In genomic region chr19:46404039-46404883, GRCh38 we compare ENCODE assay signal across 1 cellular context.
A peak's percentile ranks its signal among the peaks of the same experiment; 100 is the strongest.
TF ChIP-seq lines count a peak whose summit lies in the region.

No MANE protein-coding gene starts in this region.

TF ChIP-seq in HepG2, 621 proteins besides CTCF, POLR2A, EP300 and RAD21 (continued from another document and continues in another):
- no peak for TF ChIP-seq SUZ12 (IDR thresholded peaks at IDR 0.05; ENCODE audit: low read depth, low read length)
- no peak; the same call in 1 of the 2 replicates for TF ChIP-seq ZNF761 (CRISPR knock-in tag; conservative IDR thresholded peaks at IDR 0.05)
- TF ChIP-seq ZNF615 (CRISPR knock-in tag; IDR thresholded peaks at IDR 0.05; ENCODE audit: borderline replicate concordance): no peak
- peak; percentile 77 for TF ChIP-seq PHF21A (CRISPR knock-in tag; IDR thresholded peaks at IDR 0.05)
- TF ChIP-seq ZFAT (CRISPR knock-in tag; conservative IDR thresholded peaks at IDR 0.05): no peak
- TF ChIP-seq ZNF609 (CRISPR knock-in tag; IDR thresholded peaks at IDR 0.05; ENCODE audit: borderline replicate concordance): peak; percentile 60; the same call in 1 of the 2 replicates
- peak; percentile 53; the same call in 1 of the 2 replicates for TF ChIP-seq PITX1 (CRISPR knock-in tag; IDR thresholded peaks at IDR 0.05)
- no peak for TF ChIP-seq SP2 (CRISPR knock-in tag; IDR thresholded peaks at IDR 0.05)
- TF ChIP-seq ZNF569 (CRISPR knock-in tag; IDR thresholded peaks at IDR 0.05; ENCODE audit: borderline replicate concordance): 0 out of 2 replicates have a peak, but pooled peaks have one; percentile 87
- no peak for TF ChIP-seq ZFP36 (IDR thresholded peaks at IDR 0.05; ENCODE audit: borderline replicate concordance, low read depth, low read length, partially characterized antibody)
- TF ChIP-seq MED8 (CRISPR knock-in tag; IDR thresholded peaks at IDR 0.05; ENCODE audit: insufficient replicate concordance): peak; percentile 63
- TF ChIP-seq DDIT3 (CRISPR knock-in tag; IDR thresholded peaks at IDR 0.05): no peak
- TF ChIP-seq RXRB (CRISPR knock-in tag; IDR thresholded peaks at IDR 0.05; ENCODE audit: borderline replicate concordance): peak; percentile 16; the same call in 1 of the 2 replicates
- TF ChIP-seq REPIN1 (CRISPR knock-in tag; IDR thresholded peaks at IDR 0.05; ENCODE audit: borderline replicate concordance, low read depth): peak; percentile 41; the same call in 1 of the 2 replicates
- TF ChIP-seq SAFB2 (CRISPR knock-in tag; IDR thresholded peaks at IDR 0.05; ENCODE audit: borderline replicate concordance, low read depth): peak; percentile 79; the same call in 1 of the 2 replicates
- TF ChIP-seq ZNF777 (CRISPR knock-in tag; IDR thresholded peaks at IDR 0.05): peak; percentile 56
- peak; percentile 39; the same call in 1 of the 2 replicates for TF ChIP-seq ZNF362 (CRISPR knock-in tag; IDR thresholded peaks at IDR 0.05; ENCODE audit: borderline replicate concordance)
- TF ChIP-seq GABPA (IDR thresholded peaks at IDR 0.05; ENCODE audit: low read depth, low read length): peak; percentile 36; the same call in 1 of the 2 replicates
- TF ChIP-seq GABPA (CRISPR knock-in tag; IDR thresholded peaks at IDR 0.05; ENCODE audit: low read depth): peak; percentile 80
- 0 out of 2 replicates have a peak, but pooled peaks have one; percentile 24 for TF ChIP-seq ZNF484 (CRISPR knock-in tag; IDR thresholded peaks at IDR 0.05; ENCODE audit: borderline replicate concordance, low read depth)
- peak; percentile 86 for TF ChIP-seq HNF1A (IDR thresholded peaks at IDR 0.05; ENCODE audit: low read depth)
- peak; percentile 94 for TF ChIP-seq HNF1A (CRISPR knock-in tag; IDR thresholded peaks at IDR 0.05; ENCODE audit: borderline replicate concordance)
- 0 out of 2 replicates have a peak, but pooled peaks have one; percentile 23 for TF ChIP-seq ZBTB43 (CRISPR knock-in tag; conservative IDR thresholded peaks at IDR 0.05)
- TF ChIP-seq ZNF280B (CRISPR knock-in tag; IDR thresholded peaks at IDR 0.05; ENCODE audit: borderline replicate concordance): peak; percentile 83
- no peak for TF ChIP-seq ZSCAN30 (CRISPR knock-in tag; IDR thresholded peaks at IDR 0.05)
- peak; percentile 85; the same call in 1 of the 2 replicates for TF ChIP-seq ZNF710 (CRISPR knock-in tag; IDR thresholded peaks at IDR 0.05; ENCODE audit: borderline replicate concordance)
- TF ChIP-seq IKZF5 (CRISPR knock-in tag; IDR thresholded peaks at IDR 0.05): peak; percentile 29; the same call in 1 of the 2 replicates
- TF ChIP-seq ZNF552 (CRISPR knock-in tag; IDR thresholded peaks at IDR 0.05; ENCODE audit: borderline replicate concordance): 0 out of 2 replicates have a peak, but pooled peaks have one; percentile 32
- peak; percentile 82 for TF ChIP-seq KLF13 (CRISPR knock-in tag; IDR thresholded peaks at IDR 0.05)
- peak; percentile 66 for TF ChIP-seq MED1 (CRISPR knock-in tag; IDR thresholded peaks at IDR 0.05)
- TF ChIP-seq ZNF652 (CRISPR knock-in tag; IDR thresholded peaks at IDR 0.05; ENCODE audit: borderline replicate concordance, low read depth): no peak
- no peak; the same call in 1 of the 2 replicates for TF ChIP-seq ZFP1 (CRISPR knock-in tag; IDR thresholded peaks at IDR 0.05)
- TF ChIP-seq ARNTL (CRISPR knock-in tag; IDR thresholded peaks at IDR 0.05): peak; percentile 69; the same call in 1 of the 2 replicates
- TF ChIP-seq ZNF580 (CRISPR knock-in tag; IDR thresholded peaks at IDR 0.05; ENCODE audit: borderline replicate concordance, low read depth): peak; percentile 35
- no peak for TF ChIP-seq CENPX (CRISPR knock-in tag; IDR thresholded peaks at IDR 0.05)
- TF ChIP-seq RXRA (CRISPR knock-in tag; IDR thresholded peaks at IDR 0.05): 0 out of 2 replicates have a peak, but pooled peaks have one; percentile 15
- TF ChIP-seq GABPB1 (CRISPR knock-in tag; IDR thresholded peaks at IDR 0.05): peak; percentile 82
- TF ChIP-seq SRY (CRISPR knock-in tag; IDR thresholded peaks at IDR 0.05): 0 out of 2 replicates have a peak, but pooled peaks have one; percentile 49
- TF ChIP-seq CCDC6 (CRISPR knock-in tag; IDR thresholded peaks at IDR 0.05): peak; percentile 46; the same call in 1 of the 2 replicates
- no peak for TF ChIP-seq E2F5 (CRISPR knock-in tag; conservative IDR thresholded peaks at IDR 0.05)
- no peak for TF ChIP-seq HCFC1 (IDR thresholded peaks at IDR 0.05; ENCODE audit: low read depth, low read length)
- peak; percentile 41 for TF ChIP-seq ZMYM4 (CRISPR knock-in tag; IDR thresholded peaks at IDR 0.05)
